Comparison of ENCODE assay signal across 8 cellular contexts in the genomic region with DNA sequence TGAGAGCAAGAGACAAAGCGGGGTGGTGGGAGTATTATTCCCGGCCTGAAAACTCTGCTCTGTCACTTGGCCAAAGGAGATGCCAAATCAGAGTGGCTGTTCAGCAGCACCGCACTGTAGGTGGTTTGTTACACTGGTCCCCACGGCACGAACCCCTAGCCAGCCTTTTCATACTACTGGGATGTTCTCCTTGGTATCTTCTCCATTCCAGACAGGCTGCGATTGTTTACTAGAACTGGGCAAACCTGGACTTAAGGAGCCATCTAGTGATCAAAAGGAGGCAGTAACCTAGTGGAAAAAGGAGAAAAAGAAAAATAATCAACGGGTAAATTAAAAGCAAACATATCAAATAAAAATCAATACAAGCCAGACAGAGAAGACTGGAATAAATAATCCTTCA. TPM values are rescaled to one million over a fixed set of nuclear protein-coding genes. Genes with fewer than 3 reads are reported as not detected.
DNase-seq lines count a peak whose midpoint lies in the region; ATAC-seq and TF ChIP-seq lines count a peak whose summit lies in the region.

No MANE protein-coding gene starts in this region.

- no peaks in the 10 kb centered on the region for H3K4me1 ChIP-seq in OCI-LY3 (ENCODE audit: low read length)
- no peaks in the 10 kb centered on the region for H3K4me1 ChIP-seq in uterus
- no peaks in the 10 kb centered on the region for H3K4me1 ChIP-seq in ovary (ENCODE audit: insufficient read depth)

- peaks cover 4% of the 10 kb centered on the region for H3K27me3 Mint-ChIP-seq in glutamatergic neuron (ENCODE audit: unreplicated experiment)
- H3K27me3 Mint-ChIP-seq in activated T-cell treated with anti-CD3 and anti-CD28 coated beads, Interleukin-2, amount 50 U/mL, for 72 hours (ENCODE audit: low read depth) = no peaks in the 10 kb centered on the region

- H3K4me2 ChIP-seq in OCI-LY3 (ENCODE audit: low read length) = no peak overlapping the region

- ATAC-seq in activated T-cell treated with anti-CD3 and anti-CD28 coated beads, Interleukin-2, amount 50 U/mL, for 72 hours (replicated peaks in 1 of 2) = no peak

- no peak overlapping the region for H3K9ac ChIP-seq in OCI-LY3 (ENCODE audit: low read length)

- H3K4me3 ChIP-seq in GM06990 (replicated peaks; ENCODE audit: low read depth, low read length) = no peak overlapping the region
- H3K4me3 ChIP-seq in HFF-Myc (replicated peaks; ENCODE audit: low read depth, low read length) = no peak overlapping the region
- no peak overlapping the region for H3K4me3 ChIP-seq in OCI-LY3 (ENCODE audit: low read length)
- H3K4me3 ChIP-seq in uterus = no peak overlapping the region
- no peak overlapping the region for H3K4me3 ChIP-seq in ovary

- H3K27me3 ChIP-seq in GM06990 (replicated peaks; ENCODE audit: control insufficient read depth, insufficient read depth, low read length) (no peaks in the 10 kb centered on the region), OCI-LY3 (ENCODE audit: low read depth, low read length) (no peaks in the 10 kb centered on the region), uterus (no peaks in the 10 kb centered on the region), ovary (no peaks in the 10 kb centered on the region)

- no peak for TF ChIP-seq EP300 in ovary (IDR thresholded peaks at IDR 0.05)

- intact Hi-C loops in uterus (cut with DNase I; ENCODE audit: low total_unique reads) (no loop called here), ovary (cut with DNase I) (no loop called here)

- no peak overlapping the region for H3K27ac Mint-ChIP-seq in glutamatergic neuron (ENCODE audit: unreplicated experiment)
- no peak overlapping the region for H3K27ac Mint-ChIP-seq in activated T-cell treated with anti-CD3 and anti-CD28 coated beads, Interleukin-2, amount 50 U/mL, for 72 hours

- TF ChIP-seq CTCF in GM06990 (IDR thresholded peaks at IDR 0.05; ENCODE audit: insufficient read depth, low read length, poor library complexity, severe bottlenecking) = peak; percentile 55
- TF ChIP-seq CTCF in HFF-Myc (IDR thresholded peaks at IDR 0.05; ENCODE audit: low read depth, low read length, missing control alignments) = peak; percentile 35
- TF ChIP-seq CTCF in OCI-LY3 (IDR thresholded peaks at IDR 0.05; ENCODE audit: low read depth, low read length) = peak; percentile 73
- TF ChIP-seq CTCF in glutamatergic neuron (IDR thresholded peaks at IDR 0.05; ENCODE audit: partially characterized antibody, unreplicated experiment) = peak; percentile 17
- no peak for TF ChIP-seq CTCF in uterus (IDR thresholded peaks at IDR 0.05)
- no peak for TF ChIP-seq CTCF in ovary (IDR thresholded peaks at IDR 0.05)

- H3K9me3 Mint-ChIP-seq in glutamatergic neuron (ENCODE audit: unreplicated experiment) = peaks cover 3% of the 10 kb centered on the region
- H3K9me3 Mint-ChIP-seq in activated T-cell treated with anti-CD3 and anti-CD28 coated beads, Interleukin-2, amount 50 U/mL, for 72 hours = peaks cover 0 to 1% of the 10 kb centered on the region in 2 donors

- H3K36me3 ChIP-seq in GM06990 (ENCODE audit: control insufficient read depth, insufficient read depth, low read length) (no peaks in the 10 kb centered on the region), OCI-LY3 (replicated peaks; ENCODE audit: low read depth, low read length) (no peaks in the 10 kb centered on the region), uterus (no peaks in the 10 kb centered on the region), ovary (no peaks in the 10 kb centered on the region)

- WGBS in ovary, 3 donors = 56 to 60% (median 57%) methylated on average over 7 of the region's 7 CpGs

- TF ChIP-seq POLR2A in uterus (IDR thresholded peaks at IDR 0.05) = no peak
- no peak for TF ChIP-seq POLR2A in ovary (IDR thresholded peaks at IDR 0.05)

- no peak overlapping the region for H3K27ac ChIP-seq in OCI-LY3 (ENCODE audit: low read length)
- no peak overlapping the region for H3K27ac ChIP-seq in uterus
- no peak overlapping the region for H3K27ac ChIP-seq in ovary

- no peaks in the 10 kb centered on the region for H3K79me2 ChIP-seq in OCI-LY3 (ENCODE audit: low read length)

- no peak overlapping the region for H2AFZ ChIP-seq in OCI-LY3 (ENCODE audit: low read depth, low read length)

- no peak overlapping the region for H3K4me3 Mint-ChIP-seq in glutamatergic neuron (ENCODE audit: unreplicated experiment)
- no peak overlapping the region for H3K4me3 Mint-ChIP-seq in activated T-cell treated with anti-CD3 and anti-CD28 coated beads, Interleukin-2, amount 50 U/mL, for 72 hours

- H3K36me3 Mint-ChIP-seq in glutamatergic neuron (ENCODE audit: unreplicated experiment) = no peaks in the 10 kb centered on the region
- H3K36me3 Mint-ChIP-seq in activated T-cell treated with anti-CD3 and anti-CD28 coated beads, Interleukin-2, amount 50 U/mL, for 72 hours (ENCODE audit: insufficient read depth in 2 of 2) = no peaks in the 10 kb centered on the region

- H3K4me1 Mint-ChIP-seq in glutamatergic neuron (ENCODE audit: low read depth, unreplicated experiment) = peaks cover 2% of the 10 kb centered on the region
- H3K4me1 Mint-ChIP-seq in activated T-cell treated with anti-CD3 and anti-CD28 coated beads, Interleukin-2, amount 50 U/mL, for 72 hours (ENCODE audit: low read depth) = no peaks in the 10 kb centered on the region

- H3K9me3 ChIP-seq in OCI-LY3 (ENCODE audit: insufficient read depth, low read length) (no peaks in the 10 kb centered on the region), uterus (no peaks in the 10 kb centered on the region), ovary (no peaks in the 10 kb centered on the region)

- DNase-seq in GM06990 (ENCODE audit: extremely low read depth, insufficient read length) (no peak), HFF-Myc (ENCODE audit: extremely low read depth, low read depth) (no peak), glutamatergic neuron (no peak), uterus (no peak), ovary (no peak)
- DNase-seq in stimulated activated CD4-positive, alpha-beta T cell treated with anti-CD3 and anti-CD28 coated beads, Interleukin-4, amount 100 ng/mL, for 1 hour = no peak
- DNase-seq in activated T-cell treated with anti-CD3 and anti-CD28 coated beads, Interleukin-2, amount 50 U/mL, for 72 hours = no peak

- no peaks in the 10 kb centered on the region for H4K20me1 ChIP-seq in OCI-LY3 (ENCODE audit: insufficient read depth, low read length)

RNA-seq across cellular contexts. Expression of gene TMTC2, which starts 58.9 kb away (rescaled TPM):
- total RNA-seq in glutamatergic neuron (ENCODE audit: unreplicated experiment) (99.3 TPM), uterus (10 to 100 TPM; 11.5 to 44.1 (median 16.0) TPM), ovary (10 to 100 TPM in 1 of 7 donors, 1 to 10 TPM in 6; 2.9 to 22.6 (median 5.6) TPM)
- 1 to 10 TPM; 4.7 to 9.0 TPM for total RNA-seq in activated T-cell treated with anti-CD3 and anti-CD28 coated beads, Interleukin-2, amount 50 U/mL, for 72 hours
- polyA plus RNA-seq in ovary = 1 to 10 TPM; 2.0 to 5.9 TPM

Comparison
In these comparisons a context has a peak if more than half of its experiments do, and no peak if none do; other contexts are left out.
1. CTCF ChIP-seq: peak in GM06990 (single experiment), HFF-Myc (single experiment), OCI-LY3 (single experiment) and glutamatergic neuron (single experiment); none in uterus (0 of 4) and ovary (0 of 3).